In the genomic region with DNA sequence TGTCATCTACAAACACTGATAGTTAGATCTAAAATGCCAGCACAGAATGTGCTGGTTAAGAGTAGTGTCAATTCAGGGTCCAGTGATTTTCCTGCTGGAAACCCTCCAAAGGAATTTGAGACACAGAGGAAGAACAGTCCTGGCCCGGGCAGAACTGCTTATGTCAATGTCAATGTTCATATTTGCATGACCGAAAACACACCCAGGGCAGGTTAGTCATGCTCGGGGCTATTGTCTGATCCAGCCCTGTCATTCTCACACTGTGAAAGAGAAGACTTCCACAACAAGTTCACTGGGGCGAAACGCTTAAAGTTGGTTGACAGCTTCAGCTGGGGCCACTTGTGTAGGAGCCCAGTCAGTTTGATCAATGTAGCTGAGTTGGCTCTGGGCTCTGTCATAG, we compare ENCODE assay signal across 9 cellular contexts.
DNase-seq lines count a peak whose midpoint lies in the region; ATAC-seq, FAIRE-seq and TF ChIP-seq lines count a peak whose summit lies in the region.
"Had no signal": no experiment of that assay in that cellular context is flagged by ENCODE, and none has a peak within 500 bp of the region (broad histone marks: within the 10 kb centered on the region; RNA-seq: fewer than 3 reads in every experiment).

No MANE protein-coding gene starts in this region.

- H3K36me3 ChIP-seq in GM06990 (ENCODE audit: control insufficient read depth, insufficient read depth, low read length) (no peaks in the 10 kb centered on the region), Karpas-422 (ENCODE audit: insufficient read depth, low read length) (no peaks in the 10 kb centered on the region), pancreas (no peaks in the 10 kb centered on the region)

- TF ChIP-seq POLR2A in lower leg skin (IDR thresholded peaks at IDR 0.05) = no peak

- no peak overlapping the region for H3K27ac ChIP-seq in Karpas-422 (ENCODE audit: low read length)
- no peak overlapping the region for H3K27ac ChIP-seq in pancreas

- TF ChIP-seq CTCF in GM06990 (IDR thresholded peaks at IDR 0.05; ENCODE audit: insufficient read depth, low read length, poor library complexity, severe bottlenecking) (no peak), lower leg skin (IDR thresholded peaks at IDR 0.05) (no peak), pancreas (IDR thresholded peaks at IDR 0.05) (no peak)

- H3K4me2 ChIP-seq in Karpas-422 (ENCODE audit: low read depth, low read length, poor library complexity, severe bottlenecking) = no peak overlapping the region

- H3K9me3 ChIP-seq in Karpas-422 (ENCODE audit: low read length) = no peaks in the 10 kb centered on the region
- no peaks in the 10 kb centered on the region for H3K9me3 ChIP-seq in pancreas

- ATAC-seq in GM21619 (IDR thresholded peaks at IDR 0.05; ENCODE audit: unreplicated experiment) = peak; percentile 94
- no peak for ATAC-seq in pancreas

- no peak overlapping the region for H3K4me3 ChIP-seq in GM06990 (replicated peaks; ENCODE audit: low read depth, low read length)
- no peak overlapping the region for H3K4me3 ChIP-seq in Karpas-422 (ENCODE audit: low read length)
- no peak overlapping the region for H3K4me3 ChIP-seq in lower leg skin (ENCODE audit: low read depth, poor library complexity, severe bottlenecking)
- no peak overlapping the region for H3K4me3 ChIP-seq in pancreas

- FAIRE-seq in pancreas (lab: Jason Lieb, UNC) = no peak
- FAIRE-seq: TTC549 had no signal

- 47 to 57% methylated on average over 5 of the region's 5 CpGs for WGBS in lower leg skin, 2 donors
- WGBS in pancreas, 2 donors = 62 to 66% methylated on average over 5 of the region's 5 CpGs

- no peak overlapping the region for H3K9ac ChIP-seq in Karpas-422 (ENCODE audit: low read length)

- H3K27me3 ChIP-seq in GM06990 (replicated peaks; ENCODE audit: control insufficient read depth, insufficient read depth, low read length) = no peaks in the 10 kb centered on the region
- H3K27me3 ChIP-seq in Karpas-422 (ENCODE audit: low read length) = no peaks in the 10 kb centered on the region
- no peaks in the 10 kb centered on the region for H3K27me3 ChIP-seq in pancreas

- intact Hi-C loops in lower leg skin (cut with DNase I; ENCODE audit: low total_unique reads) (no loop called here), pancreas (cut with DNase I) (no loop called here)

- H3K4me1 ChIP-seq in Karpas-422 (ENCODE audit: low read length) = peaks cover 7% of the 10 kb centered on the region
- H3K4me1 ChIP-seq in pancreas = no peaks in the 10 kb centered on the region

- H4K20me1 ChIP-seq in Karpas-422 (ENCODE audit: insufficient read depth, low read depth, low read length) = no peaks in the 10 kb centered on the region

- DNase-seq in GM06990 (ENCODE audit: extremely low read depth, insufficient read length) (peak; percentile 22), Karpas-422 (peak; percentile 42), hepatic stellate cell (ENCODE audit: low spot score) (peak; percentile 3), foreskin melanocyte (no peak), lower leg skin (ENCODE audit: low spot score in 2 of 2) (no peak), pancreas (no peak)
- no peak for DNase-seq in activated CD8-positive, alpha-beta memory T cell treated with anti-CD3 and anti-CD28 coated beads, Interleukin-2, amount 50 U/mL, for 4 hours

- no peaks in the 10 kb centered on the region for H3K9me2 ChIP-seq in Karpas-422 (replicated peaks; ENCODE audit: insufficient read depth, low read length)

- no peaks in the 10 kb centered on the region for H3K79me2 ChIP-seq in Karpas-422 (ENCODE audit: low read length)

- no peak overlapping the region for H2AFZ ChIP-seq in Karpas-422 (ENCODE audit: low read length)

Comparison
In these comparisons a context has a peak if more than half of its experiments do, and no peak if none do; other contexts are left out.
1. DNase-seq: peak in GM06990 (single experiment), Karpas-422 (single experiment) and hepatic stellate cell (single experiment); none in activated CD8-positive, alpha-beta memory T cell treated with anti-CD3 and anti-CD28 coated beads, Interleukin-2, amount 50 U/mL, for 4 hours (single experiment), foreskin melanocyte (single experiment), lower leg skin (0 of 2) and pancreas (0 of 6).